37 cellular contexts compared by ENCODE assay signal in genomic region chr21:45243603-45244002, GRCh38. TPM values are rescaled to one million over a fixed set of nuclear protein-coding genes. Genes with fewer than 3 reads are reported as not detected.
DNase-seq lines count a peak whose midpoint lies in the region; ATAC-seq, FAIRE-seq and TF ChIP-seq lines count a peak whose summit lies in the region.
"Had no signal": no experiment of that assay in that cellular context is flagged by ENCODE, and none has a peak within 500 bp of the region (broad histone marks: within the 10 kb centered on the region; RNA-seq: fewer than 3 reads in every experiment).

No MANE protein-coding gene starts in this region.

- in situ Hi-C loops in IMR-90 (cut with MboI; ENCODE audit: low sequenced_read_pairs) (no loop called here), K562 (cut with MboI) (no loop called here)

- no peak overlapping the region for H2AK5ac ChIP-seq in IMR-90 (ENCODE audit: low read depth, low read length)

- TF ChIP-seq EP300 in SK-N-SH (IDR thresholded peaks at IDR 0.05; ENCODE audit: borderline replicate concordance in 1 of 2, low read depth in 1 of 2, low read length in 1 of 2) (no peak), K562 (IDR thresholded peaks at IDR 0.05; ENCODE audit: low read length) (no peak)

- no peaks in the 10 kb centered on the region for H4K20me1 ChIP-seq in SK-N-SH (ENCODE audit: insufficient read depth)
- H4K20me1 ChIP-seq in IMR-90 (ENCODE audit: insufficient read depth, low read length): no peaks in the 10 kb centered on the region
- no peaks in the 10 kb centered on the region for H4K20me1 ChIP-seq in K562 (replicated peaks; ENCODE audit: control insufficient read depth, insufficient read depth, low read length)
- H4K20me1 ChIP-seq: BLaER1; BLaER1 treated with 17β-estradiol and CSF1 and Interleukin-3, amounts not matched to agents 10 nM and 100 nM had no signal

- no peak overlapping the region for H3K4me3 ChIP-seq in SK-N-SH (ENCODE audit: low read depth in 2 of 2, low read length in 1 of 2)
- no peak overlapping the region for H3K4me3 ChIP-seq in HEK293 (ENCODE audit: low read depth, low read length)
- H3K4me3 ChIP-seq in IMR-90 (ENCODE audit: insufficient read depth, low read depth, low read length): no peak overlapping the region
- H3K4me3 ChIP-seq in K562: no peak overlapping the region
- H3K4me3 ChIP-seq: A549; BLaER1; BLaER1 treated with 17β-estradiol and CSF1 and Interleukin-3, amounts not matched to agents 10 nM and 100 nM had no signal

- H2BK120ac ChIP-seq in IMR-90 (ENCODE audit: low read depth, low read length): no peak overlapping the region

- H2AK9ac ChIP-seq in IMR-90 (replicated peaks; ENCODE audit: low read depth, low read length, poor library complexity): no peak overlapping the region

- no peaks in the 10 kb centered on the region for H3K79me1 ChIP-seq in IMR-90 (ENCODE audit: low read depth in 1 of 2, low read length in 2 of 2)

- FAIRE-seq in K562 (lab: Jason Lieb, UNC): peak; percentile 23
- FAIRE-seq: A204.1, A549, D721Med had no signal

- no peak overlapping the region for H2BK15ac ChIP-seq in IMR-90 (ENCODE audit: low read depth, low read length)

- H3K9ac ChIP-seq in SK-N-SH (no peak overlapping the region), IMR-90 (ENCODE audit: low read depth, low read length) (no peak overlapping the region), K562 (ENCODE audit: insufficient read depth in 1 of 2, low read depth in 2 of 2, low read length in 2 of 2) (no peak overlapping the region)
- H3K9ac ChIP-seq: BLaER1; BLaER1 treated with 17β-estradiol and CSF1 and Interleukin-3, amounts not matched to agents 10 nM and 100 nM had no signal

- H4K91ac ChIP-seq in IMR-90 (ENCODE audit: insufficient read depth, low read depth, low read length): no peak overlapping the region

- H3K9me1 ChIP-seq in IMR-90 (ENCODE audit: insufficient read depth, low read length): no peaks in the 10 kb centered on the region
- H3K9me1 ChIP-seq in K562 (ENCODE audit: control insufficient read depth, insufficient read depth, low read length): no peaks in the 10 kb centered on the region

- H3K27ac ChIP-seq in SK-N-SH (ENCODE audit: low read depth in 2 of 2, low read length in 1 of 2) (no peak overlapping the region), HEK293 (ENCODE audit: extremely low read depth, low read depth, low read length) (no peak overlapping the region), IMR-90 (ENCODE audit: insufficient read depth, low read length) (no peak overlapping the region), K562 (ENCODE audit: extremely low read depth, low read depth, low read length) (no peak overlapping the region)
- H3K27ac ChIP-seq: 22Rv1; A549; BLaER1; BLaER1 treated with 17β-estradiol and CSF1 and Interleukin-3, amounts not matched to agents 10 nM and 100 nM; C4-2B had no signal

- no peaks in the 10 kb centered on the region for H3K9me2 ChIP-seq in SK-N-SH

- H2BK5ac ChIP-seq in IMR-90 (ENCODE audit: low read depth, low read length, poor library complexity, severe bottlenecking): no peak overlapping the region

- H3K4me2 ChIP-seq in SK-N-SH (no peak overlapping the region), IMR-90 (ENCODE audit: low read depth, low read length) (no peak overlapping the region), K562 (ENCODE audit: insufficient read depth, low read length) (no peak overlapping the region)
- H3K4me2 ChIP-seq: A549; BLaER1; BLaER1 treated with 17β-estradiol and CSF1 and Interleukin-3, amounts not matched to agents 10 nM and 100 nM had no signal

- H4K8ac ChIP-seq in IMR-90 (ENCODE audit: low read depth in 2 of 2, low read length in 2 of 2): no peak overlapping the region

- H3K27me3 Mint-ChIP-seq in stimulated activated memory B cell treated with anti-CD40 and anti-IgM and Interleukin-4, amounts not matched to agents 10 μg/mL and 1 μg/mL and 100 μg/mL, for 72 hours: peaks cover 8% of the 10 kb centered on the region

- H3K9me3 Mint-ChIP-seq in stimulated activated memory B cell treated with anti-CD40 and anti-IgM and Interleukin-4, amounts not matched to agents 10 μg/mL and 1 μg/mL and 100 μg/mL, for 72 hours: peaks cover 8% of the 10 kb centered on the region

- H3K4me3 Mint-ChIP-seq in stimulated activated memory B cell treated with anti-CD40 and anti-IgM and Interleukin-4, amounts not matched to agents 10 μg/mL and 1 μg/mL and 100 μg/mL, for 72 hours: no peak overlapping the region
- H3K4me3 Mint-ChIP-seq: B cell; CD14-positive monocyte; CD4-positive, alpha-beta memory T cell; CD4-positive, alpha-beta T cell; CD4-positive, CD25-positive, alpha-beta regulatory T cell; CD8-positive, alpha-beta memory T cell; CD8-positive, alpha-beta T cell had no signal

- CTCF ChIA-PET in SK-N-SH (lab: Yijun Ruan, JAX) (no interaction called here), HEK293 (lab: Yijun Ruan, JAX) (no interaction called here), IMR-90 (lab: Yijun Ruan, JAX) (no interaction called here), K562 (lab: Yijun Ruan, JAX; ENCODE audit: low intra/inter-chr PET ratio) (no interaction called here)

- no peak overlapping the region for H3K18ac ChIP-seq in IMR-90 (ENCODE audit: low read depth, low read length)

- peaks cover 11% of the 10 kb centered on the region; the same call in 1 of the 2 replicates for H3K9me3 ChIP-seq in SK-N-SH
- H3K9me3 ChIP-seq in HEK293 (ENCODE audit: control insufficient read depth, insufficient read depth, low read depth, low read length): no peaks in the 10 kb centered on the region
- H3K9me3 ChIP-seq in IMR-90 (ENCODE audit: control insufficient read depth, insufficient read depth, low read length): peaks cover 19% of the 10 kb centered on the region
- 0 out of 2 replicates have a peak, but pooled peaks cover 2% of the 10 kb centered on the region for H3K9me3 ChIP-seq in K562 (replicated peaks; ENCODE audit: control insufficient read depth, insufficient read depth, low read depth, low read length)
- H3K9me3 ChIP-seq: BE2C had no signal

- 5% methylated on average over 3 of the region's 3 CpGs for WGBS in SK-N-SH (ENCODE audit: low lambda C conversion rate)
- no CpG with 5 or more reads among the region's 3 CpGs for WGBS in IMR-90 (ENCODE audit: extremely low coverage in 2 of 2, insufficient read length in 1 of 2), 2 experiments
- WGBS in K562 (ENCODE audit: insufficient coverage, low coverage, missing lambda C conversion rate): 0% methylated on average over 3 of the region's 3 CpGs

- no peak overlapping the region for H4K5ac ChIP-seq in IMR-90 (ENCODE audit: low read depth, low read length)

- no peaks in the 10 kb centered on the region for H3K27me3 ChIP-seq in SK-N-SH (ENCODE audit: insufficient read depth)
- H3K27me3 ChIP-seq in IMR-90 (ENCODE audit: control insufficient read depth, insufficient read depth, low read length): peaks cover 17% of the 10 kb centered on the region
- peaks cover 7 to 28% of the 10 kb centered on the region in 2 experiments for H3K27me3 ChIP-seq in K562 (ENCODE audit: control insufficient read depth in 2 of 2, insufficient read depth in 2 of 2, low read length in 2 of 2)
- H3K27me3 ChIP-seq: BE2C; BLaER1; BLaER1 treated with 17β-estradiol and CSF1 and Interleukin-3, amounts not matched to agents 10 nM and 100 nM had no signal

- POLR2A ChIA-PET in SK-N-SH (lab: Yijun Ruan, JAX): no interaction called here
- POLR2A ChIA-PET in HEK293 (lab: Yijun Ruan, JAX): no interaction called here
- POLR2A ChIA-PET in IMR-90 (lab: Charles Lee; ENCODE audit: unreplicated experiment): no interaction called here
- POLR2A ChIA-PET in K562 (lab: Yijun Ruan, JAX): no interaction called here

- H3K27ac Mint-ChIP-seq in stimulated activated memory B cell treated with anti-CD40 and anti-IgM and Interleukin-4, amounts not matched to agents 10 μg/mL and 1 μg/mL and 100 μg/mL, for 72 hours: no peak overlapping the region
- H3K27ac Mint-ChIP-seq: B cell; CD14-positive monocyte; CD4-positive, alpha-beta T cell; CD4-positive, CD25-positive, alpha-beta regulatory T cell; CD8-positive, alpha-beta memory T cell; CD8-positive, alpha-beta T cell had no signal

- no peaks in the 10 kb centered on the region for H3K4me1 Mint-ChIP-seq in stimulated activated memory B cell treated with anti-CD40 and anti-IgM and Interleukin-4, amounts not matched to agents 10 μg/mL and 1 μg/mL and 100 μg/mL, for 72 hours
- H3K4me1 Mint-ChIP-seq: B cell; CD14-positive monocyte; CD4-positive, alpha-beta memory T cell; CD8-positive, alpha-beta memory T cell had no signal

- no peak for TF ChIP-seq RAD21 in SK-N-SH (IDR thresholded peaks at IDR 0.05; ENCODE audit: low read length)
- TF ChIP-seq RAD21 in IMR-90 (IDR thresholded peaks at IDR 0.05; ENCODE audit: low read length): no peak
- TF ChIP-seq RAD21 in K562 (CRISPR knock-in tag; conservative IDR thresholded peaks at IDR 0.05 in 1 of 2, IDR thresholded peaks at IDR 0.05 in 1 of 2): no peak

- TF ChIP-seq CTCF in SK-N-SH (IDR thresholded peaks at IDR 0.05): no peak
- TF ChIP-seq CTCF in HEK293 (tag by site-specific recombination; IDR thresholded peaks at IDR 0.05): no peak
- TF ChIP-seq CTCF in IMR-90 (conservative IDR thresholded peaks at IDR 0.05; ENCODE audit: low read depth, low read length): no peak
- TF ChIP-seq CTCF in K562 (IDR thresholded peaks at IDR 0.05 in 2 of 3, conservative IDR thresholded peaks at IDR 0.05 in 1 of 3; ENCODE audit: insufficient read depth in 2 of 3, low read depth in 1 of 3, low read length in 3 of 3): no peak

- H2BK20ac ChIP-seq in IMR-90 (ENCODE audit: low read depth, low read length): no peak overlapping the region

- H3K23ac ChIP-seq in IMR-90 (ENCODE audit: low read depth, low read length): no peak overlapping the region

- H3K79me2 ChIP-seq in SK-N-SH (ENCODE audit: insufficient read depth) (no peaks in the 10 kb centered on the region), K562 (ENCODE audit: control insufficient read depth, insufficient read depth, low read length) (no peaks in the 10 kb centered on the region)

- intact Hi-C loops in IMR-90 (cut with micrococcal nuclease) (no loop called here), K562 (cut with micrococcal nuclease) (no loop called here)

- H3K4me1 ChIP-seq in SK-N-SH (ENCODE audit: control insufficient read depth in 1 of 2, insufficient read depth in 2 of 2, low read depth in 1 of 2, low read length in 1 of 2) (peaks cover 0 to 4% of the 10 kb centered on the region in 2 experiments; a peak in 1 of 4 replicates), HEK293 (ENCODE audit: control insufficient read depth, insufficient read depth, low read length) (no peaks in the 10 kb centered on the region), IMR-90 (ENCODE audit: control insufficient read depth, insufficient read depth, low read length) (peaks cover under 1% of the 10 kb centered on the region; the same call in 1 of the 2 replicates), K562 (replicated peaks in 1 of 2; ENCODE audit: control insufficient read depth in 2 of 2, insufficient read depth in 2 of 2, low read length in 2 of 2) (no peaks in the 10 kb centered on the region)
- H3K4me1 ChIP-seq: A549; BE2C; BLaER1; BLaER1 treated with 17β-estradiol and CSF1 and Interleukin-3, amounts not matched to agents 10 nM and 100 nM; Caco-2 had no signal

- H3K56ac ChIP-seq in IMR-90 (ENCODE audit: extremely low read depth, insufficient read depth, low read length): no peak overlapping the region

- dilution Hi-C loops in IMR-90 (cut with HindIII; ENCODE audit: low sequenced_read_pairs, unreplicated experiment): no loop called here

- H3F3A ChIP-seq in SK-N-SH (replicated peaks; ENCODE audit: insufficient read depth): no peaks in the 10 kb centered on the region

- no peak overlapping the region for H3K14ac ChIP-seq in IMR-90 (replicated peaks; ENCODE audit: low read depth, low read length)

- DNase-seq in SK-N-SH: no peak
- no peak for DNase-seq in IMR-90
- DNase-seq in K562 (ENCODE audit: extremely low read depth in 1 of 4, low spot score in 3 of 4): no peak
- DNase-seq: 8988T; ACHN; AML-193; BE2C; C1 segment of cervical spinal cord; Caco-2; Calu3; CD4-positive, alpha-beta memory T cell; CD4-positive, alpha-beta T cell; CD4-positive, CD25-positive, alpha-beta regulatory T cell; CD8-positive, alpha-beta memory T cell; CD8-positive, alpha-beta T cell; COR-L47; DMS 273 treated with DMSO at 0.1 percent for 48 hours; DMS153; DMS53; DMS79; DMS79 treated with DMSO at 0.1 percent for 48 hours; DND-41; EL had no signal

- H3K36me3 Mint-ChIP-seq in stimulated activated memory B cell treated with anti-CD40 and anti-IgM and Interleukin-4, amounts not matched to agents 10 μg/mL and 1 μg/mL and 100 μg/mL, for 72 hours: no peaks in the 10 kb centered on the region
- H3K36me3 Mint-ChIP-seq: CD14-positive monocyte; CD8-positive, alpha-beta T cell had no signal

- H2AFZ ChIP-seq in SK-N-SH (ENCODE audit: low read depth): no peak overlapping the region
- no peak overlapping the region for H2AFZ ChIP-seq in IMR-90 (replicated peaks; ENCODE audit: low read length, poor library complexity)
- no peak overlapping the region for H2AFZ ChIP-seq in K562 (ENCODE audit: low read depth, low read length)

- H3K36me3 ChIP-seq in SK-N-SH (replicated peaks in 1 of 2; ENCODE audit: control insufficient read depth in 1 of 2, insufficient read depth in 2 of 2, low read length in 1 of 2) (no peaks in the 10 kb centered on the region), HEK293 (ENCODE audit: control insufficient read depth in 2 of 2, insufficient read depth in 1 of 2, low read length in 2 of 2) (no peaks in the 10 kb centered on the region), IMR-90 (ENCODE audit: control insufficient read depth, insufficient read depth, low read length) (no peaks in the 10 kb centered on the region), K562 (ENCODE audit: control insufficient read depth, insufficient read depth, low read length) (no peaks in the 10 kb centered on the region)
- H3K36me3 ChIP-seq: BE2C; BLaER1; BLaER1 treated with 17β-estradiol and CSF1 and Interleukin-3, amounts not matched to agents 10 nM and 100 nM had no signal

- no peak overlapping the region for H3K4ac ChIP-seq in IMR-90 (ENCODE audit: low read depth, low read length)

- ATAC-seq in SK-N-SH treated with all-trans-retinoic acid at 6 μM for 48 hours (no peak), IMR-90 (ENCODE audit: low read depth) (no peak), K562 (no peak), HG02798 (IDR thresholded peaks at IDR 0.05; ENCODE audit: poor library complexity, unreplicated experiment) (no peak), HG02763 (IDR thresholded peaks at IDR 0.05; ENCODE audit: unreplicated experiment) (no peak)
- no peak for ATAC-seq in stimulated activated memory B cell treated with anti-CD40 and anti-IgM and Interleukin-4, amounts not matched to agents 10 μg/mL and 1 μg/mL and 100 μg/mL, for 72 hours
- ATAC-seq: A549; CD8-positive, alpha-beta T cell had no signal

- BruUV-seq in IMR-90 (replicated peaks; lab: Mats Ljungman, UMichigan) (no TSS peak), K562 (replicated peaks; lab: Mats Ljungman, UMichigan) (no TSS peak)

- TF ChIP-seq POLR2A in IMR-90 (IDR thresholded peaks at IDR 0.05; ENCODE audit: low read depth, low read length) (no peak), K562 (conservative IDR thresholded peaks at IDR 0.05) (no peak)

RNA-seq across cellular contexts. Expression of gene POFUT2, which starts 44.1 kb away (rescaled TPM):
- 45.5 and 53.3 TPM in 2 replicates for polyA plus RNA-seq in SK-N-SH (2012; rRNA removed)
- 27.6 and 33.4 TPM in 2 replicates for polyA plus RNA-seq in SK-N-SH (2012; cell fraction: cytosol; rRNA removed)
- polyA plus RNA-seq in SK-N-SH (2012; cell fraction: nucleus; rRNA removed): 208 and 214 TPM in 2 replicates
- total RNA-seq in IMR-90 (2012; rRNA removed): 18.8 and 23.9 TPM in 2 replicates
- 58.5 and 59.3 TPM in 2 replicates for polyA plus RNA-seq in IMR-90 (2012; rRNA removed)
- polyA plus RNA-seq in IMR-90 (2012; cell fraction: cytosol; rRNA removed): 46.5 and 53.6 TPM in 2 replicates
- 236 and 251 TPM in 2 replicates for polyA plus RNA-seq in IMR-90 (2012; cell fraction: nucleus; rRNA removed; ENCODE audit: low replicate concordance)
- 120 and 232 TPM in 2 replicates for total RNA-seq in K562 (2011; cell fraction: chromatin; rRNA removed; ENCODE audit: low replicate concordance)
- total RNA-seq in K562 (2011; cell fraction: nucleolus; rRNA removed): 126 and 138 TPM in 2 replicates
- total RNA-seq in K562 (2011; cell fraction: nucleoplasm; rRNA removed): 113 and 131 TPM in 2 replicates
- 11.0 and 16.7 TPM in 2 replicates for total RNA-seq in K562 (2014; rRNA removed)
- total RNA-seq in K562 (2014; rRNA removed; fragmentation: Illumina TruSeq; extraction: Trizol): 7.6 and 9.2 TPM in 2 replicates
- 9.2 and 9.5 TPM in 2 replicates for total RNA-seq in K562 (2015; rRNA removed; fragmentation: Illumina TruSeq; extraction: Trizol)
- total RNA-seq in K562 (2021): 24.2 and 24.6 TPM in 2 replicates
- 15.6 and 25.2 TPM in 2 replicates for polyA plus RNA-seq in K562 (2011; rRNA removed)
- polyA plus RNA-seq in K562 (2011; cell fraction: cytosol; rRNA removed): 9.5 and 12.5 TPM in 2 replicates
- 152 and 163 TPM in 2 replicates for polyA plus RNA-seq in K562 (2011; cell fraction: nucleus; rRNA removed)
- polyA plus RNA-seq in K562 (2012): 16.7 and 35.4 TPM in 2 replicates
- polyA plus RNA-seq in K562 (2014; fragmentation: Illumina TruSeq; extraction: Trizol): 18.0 and 21.0 TPM in 2 replicates
- polyA plus RNA-seq in K562 (2014; fragmentation: Nextera tagmentation; extraction: Ambion mirVana): 1 to 10 TPM; 1.1 to 2.9 TPM
- 18.3 and 21.2 TPM in 2 replicates for polyA plus RNA-seq in K562 (2014; rRNA removed)
- 6.4 and 6.5 TPM in 2 replicates for polyA minus RNA-seq in K562 (2011; rRNA and poly(A)+ RNA removed)
- 3.6 and 8.4 TPM in 2 replicates for polyA minus RNA-seq in K562 (2011; cell fraction: cytosol; rRNA and poly(A)+ RNA removed)
- 33.5 and 49.3 TPM in 2 replicates for polyA minus RNA-seq in K562 (2011; cell fraction: nucleus; rRNA and poly(A)+ RNA removed)
